In genomic region chr21:21158376-21158918, GRCh38 we compare ENCODE assay signal across 8 cellular contexts.
"Had no signal": no experiment of that assay in that cellular context is flagged by ENCODE, and none has a peak within 500 bp of the region (broad histone marks: within the 10 kb centered on the region; RNA-seq: fewer than 3 reads in every experiment).

No MANE protein-coding gene starts in this region.

- FAIRE-seq: G401.6, GM12878, GM12891, GM12892, GM18507, GM19239 had no signal

- DNase-seq: GDM1, GF-D8 had no signal

- H3K4me3 ChIP-seq: GM12878 had no signal

- ATAC-seq: GM12878 had no signal
